24 cellular contexts compared by ENCODE assay signal in the genomic region with DNA sequence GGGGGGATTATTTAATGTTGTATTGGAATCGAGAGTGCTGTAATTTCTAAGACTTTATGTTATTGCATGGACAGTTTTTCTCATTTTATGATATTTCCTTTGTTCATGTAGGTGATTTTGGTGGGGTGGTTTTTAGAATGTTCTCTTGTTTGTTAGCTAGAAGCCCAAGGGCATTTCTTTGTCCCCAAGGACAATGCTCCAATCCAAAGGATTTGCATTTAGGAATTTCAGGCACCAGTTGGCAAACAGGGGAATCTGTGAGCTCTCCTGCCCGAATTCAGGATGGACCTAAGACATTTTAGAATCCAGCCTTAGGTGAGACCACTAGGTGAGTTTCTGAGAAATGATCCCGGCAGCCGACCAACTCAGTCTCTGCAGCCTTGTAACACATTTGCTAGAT.
DNase-seq lines count a peak whose midpoint lies in the region; ATAC-seq and TF ChIP-seq lines count a peak whose summit lies in the region.
"Had no signal": no experiment of that assay in that cellular context is flagged by ENCODE, and none has a peak within 500 bp of the region (broad histone marks: within the 10 kb centered on the region; RNA-seq: fewer than 3 reads in every experiment).

No MANE protein-coding gene starts in this region.

- peak; percentile 42 for ATAC-seq in GM23338
- ATAC-seq in HG03039 (IDR thresholded peaks at IDR 0.05; ENCODE audit: unreplicated experiment): no peak
- ATAC-seq in HG02981 (IDR thresholded peaks at IDR 0.05; ENCODE audit: unreplicated experiment): no peak
- ATAC-seq: A549 had no signal

- H2AFZ ChIP-seq in GM23338 (no peak overlapping the region), parathyroid adenoma (no peak overlapping the region)
- H2AFZ ChIP-seq: GM23248 had no signal

- H3K9me3 ChIP-seq in parathyroid adenoma (ENCODE audit: control insufficient read depth, low read length) (no peaks in the 10 kb centered on the region), spleen (peaks cover 0 to 12% (median 6%) of the 10 kb centered on the region in 8 donors)
- H3K9me3 ChIP-seq: A549, MG63, Peyer's patch had no signal

- no peaks in the 10 kb centered on the region; the same call in 1 of the 2 replicates for H4K20me1 ChIP-seq in GM23338 (replicated peaks; ENCODE audit: insufficient read depth)

- intact Hi-C loops in spleen (cut with DNase I; ENCODE audit: low total_unique reads): no loop called here

- H3K36me3 ChIP-seq in GM23338 (ENCODE audit: insufficient read depth) (no peaks in the 10 kb centered on the region), parathyroid adenoma (ENCODE audit: control insufficient read depth, insufficient read depth, low read length) (no peaks in the 10 kb centered on the region), spleen (no peaks in the 10 kb centered on the region)
- H3K36me3 ChIP-seq: MG63, Peyer's patch had no signal

- H3F3A ChIP-seq in GM23338 (replicated peaks; ENCODE audit: low read depth): no peaks in the 10 kb centered on the region

- H3K27me3 ChIP-seq in GM23338 (ENCODE audit: insufficient read depth) (no peaks in the 10 kb centered on the region), parathyroid adenoma (ENCODE audit: control insufficient read depth, insufficient read depth, low read length) (no peaks in the 10 kb centered on the region), spleen (replicated peaks in 1 of 7) (no peaks in the 10 kb centered on the region)
- H3K27me3 ChIP-seq: MG63, Peyer's patch had no signal

- H3K4me1 ChIP-seq in GM23338 (ENCODE audit: insufficient read depth) (peaks cover 13% of the 10 kb centered on the region), parathyroid adenoma (peaks cover 4% of the 10 kb centered on the region), spleen (peaks cover 0 to 1% (median 0%) of the 10 kb centered on the region in 6 donors)
- H3K4me1 ChIP-seq: A549, Peyer's patch had no signal

- H3K9me3 Mint-ChIP-seq in GM23338 (no peaks in the 10 kb centered on the region; the same call in 2 of the 3 replicates), glutamatergic neuron (ENCODE audit: unreplicated experiment) (peaks cover 14% of the 10 kb centered on the region)

- H3K4me2 ChIP-seq in GM23338 (no peak overlapping the region), parathyroid adenoma (ENCODE audit: low read length) (peak overlapping the region; percentile 46)
- H3K4me2 ChIP-seq: A549 had no signal

- H3K4me3 ChIP-seq in GM23338 (no peak overlapping the region), parathyroid adenoma (ENCODE audit: low read depth, low read length) (no peak overlapping the region), spleen (no peak overlapping the region)
- H3K4me3 ChIP-seq: A549, GM23248, MG63, Peyer's patch, SK-N-MC had no signal

- H3K9me2 ChIP-seq in GM23338 (ENCODE audit: insufficient read depth): no peaks in the 10 kb centered on the region

- H3K27ac ChIP-seq in GM23338 (ENCODE audit: low read depth) (no peak overlapping the region), parathyroid adenoma (no peak overlapping the region), spleen (no peak overlapping the region)
- H3K27ac ChIP-seq: A549, GM23248, Peyer's patch, SK-N-MC had no signal

- no peak overlapping the region for H3K4me3 Mint-ChIP-seq in GM23338
- peak overlapping the region; percentile 65 for H3K4me3 Mint-ChIP-seq in glutamatergic neuron (ENCODE audit: unreplicated experiment)
- H3K4me3 Mint-ChIP-seq: CD8-positive, alpha-beta memory T cell had no signal

- DNase-seq in GM23338 (ENCODE audit: low spot score) (no peak), NCI-H526 treated with DMSO at 0.1 percent for 48 hours (lab: John Stamatoyannopoulos, UW) (peak; percentile 85), glutamatergic neuron (no peak), DMS153 (lab: John Stamatoyannopoulos, UW) (no peak), spleen (no peak)
- DNase-seq: AML-193; Calu3; CD8-positive, alpha-beta memory T cell; DND-41; GM23248; KG1; MG63; NCI-H1105 treated with DMSO at 0.1 percent for 48 hours; NCI-H2029 treated with DMSO at 0.1 percent for 48 hours; NCI-H345; NCI-H69; OCI-M1; Peyer's patch; SIG-M5 had no signal

- H3K27ac Mint-ChIP-seq in GM23338: no peak overlapping the region
- H3K27ac Mint-ChIP-seq in glutamatergic neuron (ENCODE audit: unreplicated experiment): peak overlapping the region; percentile 21

- H3K79me2 ChIP-seq in GM23338 (replicated peaks; ENCODE audit: insufficient read depth) (no peaks in the 10 kb centered on the region), parathyroid adenoma (no peaks in the 10 kb centered on the region)

- TF ChIP-seq CTCF in GM23338 (conservative IDR thresholded peaks at IDR 0.05; ENCODE audit: low read depth in 2 of 2) (no peak), glutamatergic neuron (IDR thresholded peaks at IDR 0.05; ENCODE audit: partially characterized antibody, unreplicated experiment) (no peak), parathyroid adenoma (IDR thresholded peaks at IDR 0.05) (no peak), spleen (IDR thresholded peaks at IDR 0.05 in 8 of 11, conservative IDR thresholded peaks at IDR 0.05 in 3 of 11) (no peak)

- no peak overlapping the region for H3K9ac ChIP-seq in parathyroid adenoma
- H3K9ac ChIP-seq: GM23248 had no signal

- no peaks in the 10 kb centered on the region for H3K27me3 Mint-ChIP-seq in GM23338 (ENCODE audit: insufficient read depth, low read depth, poor library complexity)
- peaks cover 5% of the 10 kb centered on the region for H3K27me3 Mint-ChIP-seq in glutamatergic neuron (ENCODE audit: unreplicated experiment)
- H3K27me3 Mint-ChIP-seq: CD8-positive, alpha-beta memory T cell had no signal

- H3K4me1 Mint-ChIP-seq in GM23338 (peaks cover 31% of the 10 kb centered on the region), glutamatergic neuron (ENCODE audit: low read depth, unreplicated experiment) (peaks cover 23% of the 10 kb centered on the region)

- TF ChIP-seq POLR2A in spleen (IDR thresholded peaks at IDR 0.05): no peak

- H3K36me3 Mint-ChIP-seq in GM23338 (ENCODE audit: low read depth) (no peaks in the 10 kb centered on the region), glutamatergic neuron (ENCODE audit: unreplicated experiment) (no peaks in the 10 kb centered on the region)

- WGBS in spleen, 5 donors: 81 to 93% (median 90%) methylated on average over 4 of the region's 4 CpGs

TF ChIP-seq in GM23338, 12 proteins besides CTCF, POLR2A, EP300 and RAD21 (continues in another document):
- TF ChIP-seq POLR2AphosphoS5 (IDR thresholded peaks at IDR 0.05; ENCODE audit: low read depth) (no peak), ZNF114 (CRISPR knock-in tag; IDR thresholded peaks at IDR 0.05) (no peak), STAT1 (IDR thresholded peaks at IDR 0.05; ENCODE audit: unreplicated experiment) (no peak), NANOG (IDR thresholded peaks at IDR 0.05; ENCODE audit: borderline replicate concordance) (no peak), JUNB (IDR thresholded peaks at IDR 0.05; ENCODE audit: unreplicated experiment) (no peak), EZH2phosphoT487 (IDR thresholded peaks at IDR 0.05; ENCODE audit: unreplicated experiment) (no peak)
- TF ChIP-seq, protein P1, sequence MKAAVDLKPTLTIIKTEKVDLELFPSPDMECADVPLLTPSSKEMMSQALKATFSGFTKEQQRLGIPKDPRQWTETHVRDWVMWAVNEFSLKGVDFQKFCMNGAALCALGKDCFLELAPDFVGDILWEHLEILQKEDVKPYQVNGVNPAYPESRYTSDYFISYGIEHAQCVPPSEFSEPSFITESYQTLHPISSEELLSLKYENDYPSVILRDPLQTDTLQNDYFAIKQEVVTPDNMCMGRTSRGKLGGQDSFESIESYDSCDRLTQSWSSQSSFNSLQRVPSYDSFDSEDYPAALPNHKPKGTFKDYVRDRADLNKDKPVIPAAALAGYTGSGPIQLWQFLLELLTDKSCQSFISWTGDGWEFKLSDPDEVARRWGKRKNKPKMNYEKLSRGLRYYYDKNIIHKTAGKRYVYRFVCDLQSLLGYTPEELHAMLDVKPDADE (IDR thresholded peaks at IDR 0.05): no peak
- TF ChIP-seq, protein P2, sequence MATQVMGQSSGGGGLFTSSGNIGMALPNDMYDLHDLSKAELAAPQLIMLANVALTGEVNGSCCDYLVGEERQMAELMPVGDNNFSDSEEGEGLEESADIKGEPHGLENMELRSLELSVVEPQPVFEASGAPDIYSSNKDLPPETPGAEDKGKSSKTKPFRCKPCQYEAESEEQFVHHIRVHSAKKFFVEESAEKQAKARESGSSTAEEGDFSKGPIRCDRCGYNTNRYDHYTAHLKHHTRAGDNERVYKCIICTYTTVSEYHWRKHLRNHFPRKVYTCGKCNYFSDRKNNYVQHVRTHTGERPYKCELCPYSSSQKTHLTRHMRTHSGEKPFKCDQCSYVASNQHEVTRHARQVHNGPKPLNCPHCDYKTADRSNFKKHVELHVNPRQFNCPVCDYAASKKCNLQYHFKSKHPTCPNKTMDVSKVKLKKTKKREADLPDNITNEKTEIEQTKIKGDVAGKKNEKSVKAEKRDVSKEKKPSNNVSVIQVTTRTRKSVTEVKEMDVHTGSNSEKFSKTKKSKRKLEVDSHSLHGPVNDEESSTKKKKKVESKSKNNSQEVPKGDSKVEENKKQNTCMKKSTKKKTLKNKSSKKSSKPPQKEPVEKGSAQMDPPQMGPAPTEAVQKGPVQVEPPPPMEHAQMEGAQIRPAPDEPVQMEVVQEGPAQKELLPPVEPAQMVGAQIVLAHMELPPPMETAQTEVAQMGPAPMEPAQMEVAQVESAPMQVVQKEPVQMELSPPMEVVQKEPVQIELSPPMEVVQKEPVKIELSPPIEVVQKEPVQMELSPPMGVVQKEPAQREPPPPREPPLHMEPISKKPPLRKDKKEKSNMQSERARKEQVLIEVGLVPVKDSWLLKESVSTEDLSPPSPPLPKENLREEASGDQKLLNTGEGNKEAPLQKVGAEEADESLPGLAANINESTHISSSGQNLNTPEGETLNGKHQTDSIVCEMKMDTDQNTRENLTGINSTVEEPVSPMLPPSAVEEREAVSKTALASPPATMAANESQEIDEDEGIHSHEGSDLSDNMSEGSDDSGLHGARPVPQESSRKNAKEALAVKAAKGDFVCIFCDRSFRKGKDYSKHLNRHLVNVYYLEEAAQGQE (IDR thresholded peaks at IDR 0.05; ENCODE audit: unreplicated experiment): no peak
